In the genomic region with DNA sequence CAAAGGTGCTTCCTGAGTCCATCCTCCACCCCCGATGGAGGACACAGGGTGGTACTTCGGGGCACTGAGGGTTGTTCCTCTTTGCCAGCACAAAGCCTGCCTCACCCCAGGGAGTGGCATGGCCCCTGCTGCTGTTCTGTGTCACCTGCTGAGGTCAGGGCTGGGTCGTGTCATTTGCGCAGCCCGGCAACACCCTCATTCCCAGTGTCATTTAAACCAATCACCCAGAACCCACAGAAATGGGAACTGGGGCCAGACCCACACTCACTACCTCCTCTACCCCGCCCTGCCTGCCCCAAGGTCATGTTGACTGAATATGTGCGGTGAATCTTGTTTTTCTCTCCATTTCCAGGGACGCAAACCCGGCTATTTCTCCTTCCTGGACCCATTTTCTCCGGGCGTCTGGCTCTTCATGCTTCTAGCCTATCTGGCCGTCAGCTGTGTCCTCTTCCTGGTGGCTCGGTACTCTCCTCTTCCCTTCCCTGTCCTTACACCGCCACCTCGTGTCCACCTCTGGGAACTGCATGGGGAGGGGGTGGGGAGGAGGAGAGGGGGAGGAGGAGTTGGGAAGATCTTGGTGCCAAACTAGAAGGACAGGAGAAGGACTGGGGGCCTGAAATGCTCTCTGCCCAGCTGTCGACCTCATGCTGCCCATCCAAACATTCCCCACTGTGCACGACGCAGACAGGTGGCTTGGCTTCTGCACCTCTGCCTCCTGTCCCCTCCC, we compare ENCODE assay signal across 1 cellular context.
A peak's percentile ranks its signal among the peaks of the same experiment; 100 is the strongest.
TF ChIP-seq lines count a peak whose summit lies in the region.

No MANE protein-coding gene starts in this region.

TF ChIP-seq in K562, 482 proteins besides CTCF, POLR2A, EP300 and RAD21 (continued from another document):
- TF ChIP-seq, protein P1, sequence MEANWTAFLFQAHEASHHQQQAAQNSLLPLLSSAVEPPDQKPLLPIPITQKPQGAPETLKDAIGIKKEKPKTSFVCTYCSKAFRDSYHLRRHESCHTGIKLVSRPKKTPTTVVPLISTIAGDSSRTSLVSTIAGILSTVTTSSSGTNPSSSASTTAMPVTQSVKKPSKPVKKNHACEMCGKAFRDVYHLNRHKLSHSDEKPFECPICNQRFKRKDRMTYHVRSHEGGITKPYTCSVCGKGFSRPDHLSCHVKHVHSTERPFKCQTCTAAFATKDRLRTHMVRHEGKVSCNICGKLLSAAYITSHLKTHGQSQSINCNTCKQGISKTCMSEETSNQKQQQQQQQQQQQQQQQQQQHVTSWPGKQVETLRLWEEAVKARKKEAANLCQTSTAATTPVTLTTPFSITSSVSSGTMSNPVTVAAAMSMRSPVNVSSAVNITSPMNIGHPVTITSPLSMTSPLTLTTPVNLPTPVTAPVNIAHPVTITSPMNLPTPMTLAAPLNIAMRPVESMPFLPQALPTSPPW (CRISPR knock-in tag; IDR thresholded peaks at IDR 0.05) = peak; percentile 81
- TF ChIP-seq, protein P2, sequence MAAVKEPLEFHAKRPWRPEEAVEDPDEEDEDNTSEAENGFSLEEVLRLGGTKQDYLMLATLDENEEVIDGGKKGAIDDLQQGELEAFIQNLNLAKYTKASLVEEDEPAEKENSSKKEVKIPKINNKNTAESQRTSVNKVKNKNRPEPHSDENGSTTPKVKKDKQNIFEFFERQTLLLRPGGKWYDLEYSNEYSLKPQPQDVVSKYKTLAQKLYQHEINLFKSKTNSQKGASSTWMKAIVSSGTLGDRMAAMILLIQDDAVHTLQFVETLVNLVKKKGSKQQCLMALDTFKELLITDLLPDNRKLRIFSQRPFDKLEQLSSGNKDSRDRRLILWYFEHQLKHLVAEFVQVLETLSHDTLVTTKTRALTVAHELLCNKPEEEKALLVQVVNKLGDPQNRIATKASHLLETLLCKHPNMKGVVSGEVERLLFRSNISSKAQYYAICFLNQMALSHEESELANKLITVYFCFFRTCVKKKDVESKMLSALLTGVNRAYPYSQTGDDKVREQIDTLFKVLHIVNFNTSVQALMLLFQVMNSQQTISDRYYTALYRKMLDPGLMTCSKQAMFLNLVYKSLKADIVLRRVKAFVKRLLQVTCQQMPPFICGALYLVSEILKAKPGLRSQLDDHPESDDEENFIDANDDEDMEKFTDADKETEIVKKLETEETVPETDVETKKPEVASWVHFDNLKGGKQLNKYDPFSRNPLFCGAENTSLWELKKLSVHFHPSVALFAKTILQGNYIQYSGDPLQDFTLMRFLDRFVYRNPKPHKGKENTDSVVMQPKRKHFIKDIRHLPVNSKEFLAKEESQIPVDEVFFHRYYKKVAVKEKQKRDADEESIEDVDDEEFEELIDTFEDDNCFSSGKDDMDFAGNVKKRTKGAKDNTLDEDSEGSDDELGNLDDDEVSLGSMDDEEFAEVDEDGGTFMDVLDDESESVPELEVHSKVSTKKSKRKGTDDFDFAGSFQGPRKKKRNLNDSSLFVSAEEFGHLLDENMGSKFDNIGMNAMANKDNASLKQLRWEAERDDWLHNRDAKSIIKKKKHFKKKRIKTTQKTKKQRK (IDR thresholded peaks at IDR 0.05; ENCODE audit: borderline replicate concordance, low read depth, low read length) = no peak
- TF ChIP-seq MAZ (CRISPR knock-in tag; conservative IDR thresholded peaks at IDR 0.05 in 1 of 2, IDR thresholded peaks at IDR 0.05 in 1 of 2) = peak in 1 of 2 experiments; percentile 50; a peak in 1 of 4 replicates
- TF ChIP-seq, protein P3, sequence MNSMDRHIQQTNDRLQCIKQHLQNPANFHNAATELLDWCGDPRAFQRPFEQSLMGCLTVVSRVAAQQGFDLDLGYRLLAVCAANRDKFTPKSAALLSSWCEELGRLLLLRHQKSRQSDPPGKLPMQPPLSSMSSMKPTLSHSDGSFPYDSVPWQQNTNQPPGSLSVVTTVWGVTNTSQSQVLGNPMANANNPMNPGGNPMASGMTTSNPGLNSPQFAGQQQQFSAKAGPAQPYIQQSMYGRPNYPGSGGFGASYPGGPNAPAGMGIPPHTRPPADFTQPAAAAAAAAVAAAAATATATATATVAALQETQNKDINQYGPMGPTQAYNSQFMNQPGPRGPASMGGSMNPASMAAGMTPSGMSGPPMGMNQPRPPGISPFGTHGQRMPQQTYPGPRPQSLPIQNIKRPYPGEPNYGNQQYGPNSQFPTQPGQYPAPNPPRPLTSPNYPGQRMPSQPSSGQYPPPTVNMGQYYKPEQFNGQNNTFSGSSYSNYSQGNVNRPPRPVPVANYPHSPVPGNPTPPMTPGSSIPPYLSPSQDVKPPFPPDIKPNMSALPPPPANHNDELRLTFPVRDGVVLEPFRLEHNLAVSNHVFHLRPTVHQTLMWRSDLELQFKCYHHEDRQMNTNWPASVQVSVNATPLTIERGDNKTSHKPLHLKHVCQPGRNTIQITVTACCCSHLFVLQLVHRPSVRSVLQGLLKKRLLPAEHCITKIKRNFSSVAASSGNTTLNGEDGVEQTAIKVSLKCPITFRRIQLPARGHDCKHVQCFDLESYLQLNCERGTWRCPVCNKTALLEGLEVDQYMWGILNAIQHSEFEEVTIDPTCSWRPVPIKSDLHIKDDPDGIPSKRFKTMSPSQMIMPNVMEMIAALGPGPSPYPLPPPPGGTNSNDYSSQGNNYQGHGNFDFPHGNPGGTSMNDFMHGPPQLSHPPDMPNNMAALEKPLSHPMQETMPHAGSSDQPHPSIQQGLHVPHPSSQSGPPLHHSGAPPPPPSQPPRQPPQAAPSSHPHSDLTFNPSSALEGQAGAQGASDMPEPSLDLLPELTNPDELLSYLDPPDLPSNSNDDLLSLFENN (IDR thresholded peaks at IDR 0.05; ENCODE audit: low read depth in 2 of 2, low read length in 2 of 2) = no peak
- TF ChIP-seq SMAD3 (CRISPR knock-in tag; conservative IDR thresholded peaks at IDR 0.05) = no peak
- TF ChIP-seq ZBED1 (IDR thresholded peaks at IDR 0.05) = no peak
- TF ChIP-seq GTF2E2 (tag; IDR thresholded peaks at IDR 0.05) = no peak
- TF ChIP-seq, protein P4, sequence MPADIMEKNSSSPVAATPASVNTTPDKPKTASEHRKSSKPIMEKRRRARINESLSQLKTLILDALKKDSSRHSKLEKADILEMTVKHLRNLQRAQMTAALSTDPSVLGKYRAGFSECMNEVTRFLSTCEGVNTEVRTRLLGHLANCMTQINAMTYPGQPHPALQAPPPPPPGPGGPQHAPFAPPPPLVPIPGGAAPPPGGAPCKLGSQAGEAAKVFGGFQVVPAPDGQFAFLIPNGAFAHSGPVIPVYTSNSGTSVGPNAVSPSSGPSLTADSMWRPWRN (IDR thresholded peaks at IDR 0.05; ENCODE audit: low read depth) = no peak
- no peak for TF ChIP-seq ZBTB7A (IDR thresholded peaks at IDR 0.05; ENCODE audit: borderline replicate concordance, control insufficient read depth, low read depth, low read length)
- TF ChIP-seq FOXK1 (CRISPR knock-in tag; IDR thresholded peaks at IDR 0.05; ENCODE audit: borderline replicate concordance) = no peak
- TF ChIP-seq RBBP5 (IDR thresholded peaks at IDR 0.05; ENCODE audit: borderline replicate concordance, insufficient read depth, low read length, poor library complexity, severe bottlenecking) = no peak
TF ChIP-seq in K562: peak in this region for 6.
